ENCODE assay signal across 11 cellular contexts in genomic region chr9:4936823-4937222, GRCh38. TPM values are rescaled to one million over a fixed set of nuclear protein-coding genes. Genes with fewer than 3 reads are reported as not detected.
A peak's percentile ranks its signal among the peaks of the same experiment; 100 is the strongest.
DNase-seq lines count a peak whose midpoint lies in the region; ATAC-seq and TF ChIP-seq lines count a peak whose summit lies in the region.
"Had no signal": no experiment of that assay in that cellular context is flagged by ENCODE, and none has a peak within 500 bp of the region (broad histone marks: within the 10 kb centered on the region; RNA-seq: fewer than 3 reads in every experiment).

No MANE protein-coding gene starts in this region.

- ATAC-seq in GM19351 (IDR thresholded peaks at IDR 0.05; ENCODE audit: unreplicated experiment) = peak; percentile 66
- ATAC-seq in HG03103 (IDR thresholded peaks at IDR 0.05; ENCODE audit: low read depth, unreplicated experiment) = peak; percentile 42

- peaks cover 11 to 24% of the 10 kb centered on the region in 2 donors for H3K4me1 ChIP-seq in thyroid gland

- no peak overlapping the region for H3K27ac ChIP-seq in thyroid gland

- peaks cover 57% of the 10 kb centered on the region for H3K4me1 Mint-ChIP-seq in activated T-helper 2 cell treated with anti-CD3 and anti-CD28 coated beads, Interferon-gamma antibody, Interleukin-2, Interleukin-4, amounts not matched to agents 10 μg/mL and 5 μg/mL and 100 μg/mL, durations not matched to agents 14 hours and 24 hours and 36 hours (ENCODE audit: low read depth)

- no peaks in the 10 kb centered on the region for H3K36me3 ChIP-seq in thyroid gland
- H3K36me3 ChIP-seq: thoracic aorta had no signal

- no peak for DNase-seq in activated T-helper 2 cell treated with anti-CD3 and anti-CD28 coated beads, Interferon-gamma antibody, Interleukin-2, Interleukin-4, amounts not matched to agents 10 μg/mL and 5 μg/mL and 100 μg/mL, durations not matched to agents 14 hours and 24 hours and 36 hours (ENCODE audit: low spot score)
- DNase-seq in foreskin melanocyte (no peak), thyroid gland (no peak), SHP77 (lab: John Stamatoyannopoulos, UW) (no peak), NCI-H524 treated with DMSO at 0.1 percent for 48 hours (lab: John Stamatoyannopoulos, UW) (no peak)
- DNase-seq: DMS153, NCI-H2171 had no signal

- no peak for TF ChIP-seq POLR2A in thyroid gland (IDR thresholded peaks at IDR 0.05)

- peaks cover 8% of the 10 kb centered on the region for H3K36me3 Mint-ChIP-seq in activated T-helper 2 cell treated with anti-CD3 and anti-CD28 coated beads, Interferon-gamma antibody, Interleukin-2, Interleukin-4, amounts not matched to agents 10 μg/mL and 5 μg/mL and 100 μg/mL, durations not matched to agents 14 hours and 24 hours and 36 hours (ENCODE audit: low read depth)

- H3K27ac Mint-ChIP-seq in activated T-helper 2 cell treated with anti-CD3 and anti-CD28 coated beads, Interferon-gamma antibody, Interleukin-2, Interleukin-4, amounts not matched to agents 10 μg/mL and 5 μg/mL and 100 μg/mL, durations not matched to agents 14 hours and 24 hours and 36 hours = peak overlapping the region; percentile 92

- H3K9me3 Mint-ChIP-seq in activated T-helper 2 cell treated with anti-CD3 and anti-CD28 coated beads, Interferon-gamma antibody, Interleukin-2, Interleukin-4, amounts not matched to agents 10 μg/mL and 5 μg/mL and 100 μg/mL, durations not matched to agents 14 hours and 24 hours and 36 hours = no peaks in the 10 kb centered on the region

- H3K27me3 ChIP-seq in thyroid gland = no peaks in the 10 kb centered on the region

- WGBS in thyroid gland, 2 donors = 97 to 100% methylated on average over 1 of the region's 1 CpG

- H3K27me3 Mint-ChIP-seq in activated T-helper 2 cell treated with anti-CD3 and anti-CD28 coated beads, Interferon-gamma antibody, Interleukin-2, Interleukin-4, amounts not matched to agents 10 μg/mL and 5 μg/mL and 100 μg/mL, durations not matched to agents 14 hours and 24 hours and 36 hours (ENCODE audit: low read depth) = no peaks in the 10 kb centered on the region

- H3K4me3 ChIP-seq in GM08714 (ENCODE audit: low read length) = peak overlapping the region; percentile 26; the same call in 1 of the 2 replicates
- no peak overlapping the region for H3K4me3 ChIP-seq in thyroid gland (replicated peaks in 1 of 3)

- H3K4me3 Mint-ChIP-seq in activated T-helper 2 cell treated with anti-CD3 and anti-CD28 coated beads, Interferon-gamma antibody, Interleukin-2, Interleukin-4, amounts not matched to agents 10 μg/mL and 5 μg/mL and 100 μg/mL, durations not matched to agents 14 hours and 24 hours and 36 hours (ENCODE audit: low read depth) = peak overlapping the region; percentile 53

- TF ChIP-seq CTCF in thyroid gland (IDR thresholded peaks at IDR 0.05) = no peak

- intact Hi-C loops in activated T-helper 2 cell treated with anti-CD3 and anti-CD28 coated beads, Interferon-gamma antibody, Interleukin-2, Interleukin-4, amounts not matched to agents 10 μg/mL and 5 μg/mL and 100 μg/mL, durations not matched to agents 14 hours and 24 hours and 36 hours (cut with micrococcal nuclease) = loop anchor here (1.0 to 5.0 kb wide), 5 partner anchors 14 to 690 kb away; partner anchors contain the start of genes PLGRKT and RIC1
- intact Hi-C loops in thyroid gland (cut with DNase I) = no loop called here

- no peaks in the 10 kb centered on the region for H3K9me3 ChIP-seq in thyroid gland
- H3K9me3 ChIP-seq: thoracic aorta had no signal

RNA-seq across cellular contexts. Expression of gene JAK2, which starts 48.2 kb away (rescaled TPM):
- 29.4 and 32.3 TPM in 2 replicates for total RNA-seq in activated T-helper 2 cell treated with anti-CD3 and anti-CD28 coated beads, Interferon-gamma antibody, Interleukin-2, Interleukin-4, amounts not matched to agents 10 μg/mL and 5 μg/mL and 100 μg/mL, durations not matched to agents 14 hours and 24 hours and 36 hours
- 10 to 100 TPM; 13.9 to 17.8 (median 14.3) TPM for total RNA-seq in thyroid gland
